In the genomic region with DNA sequence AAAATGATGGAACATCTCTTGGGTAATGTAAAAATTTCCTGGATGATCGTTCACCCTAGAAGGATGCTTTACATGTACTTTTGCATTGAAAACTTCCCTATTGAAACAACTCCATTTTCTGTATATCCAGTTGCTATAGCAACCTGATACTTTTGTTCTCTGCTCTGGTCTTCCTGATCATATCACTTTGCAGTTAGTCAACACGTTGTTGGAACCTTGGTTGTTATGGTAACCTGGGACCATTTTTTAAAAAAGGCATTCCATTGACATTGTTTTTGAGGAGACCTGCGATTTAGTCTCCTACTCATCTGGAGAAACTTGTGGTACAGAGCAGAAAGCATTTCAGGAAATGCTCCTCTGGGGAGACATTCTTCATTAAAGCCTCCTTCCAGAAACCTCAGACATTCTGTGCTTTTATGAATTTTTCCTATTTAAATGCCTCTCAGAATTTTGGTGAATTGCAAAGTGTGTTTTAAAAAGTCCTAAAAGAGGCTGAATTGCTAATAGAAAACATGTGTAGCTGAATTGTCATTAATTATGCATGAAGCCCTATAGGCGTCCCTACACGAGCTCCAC, we compare ENCODE assay signal across 19 cellular contexts.
"Had no signal": no experiment of that assay in that cellular context is flagged by ENCODE, and none has a peak within 500 bp of the region (broad histone marks: within the 10 kb centered on the region; RNA-seq: fewer than 3 reads in every experiment).

No MANE protein-coding gene starts in this region.

- H3K36me3 Mint-ChIP-seq: immature natural killer cell; naive thymus-derived CD8-positive, alpha-beta T cell had no signal

- H3K27ac Mint-ChIP-seq: activated CD4-positive, alpha-beta T cell treated with anti-CD3 and anti-CD28 coated beads, Interleukin-2, amount 10 ng/mL, durations not matched to agents 7 days and 5 days; activated naive CD4-positive, alpha-beta T cell treated with anti-CD3 and anti-CD28 coated beads for 36 hours; activated T-helper 17 cell treated with anti-CD3 and anti-CD28 coated beads, Interleukin-2, amount 50 U/mL, for 72 hours; immature natural killer cell; naive thymus-derived CD8-positive, alpha-beta T cell; T-helper 1 cell treated with Interleukin-12 subunit alpha and Interleukin-12 subunit beta and Interleukin-4 antibody, amounts not matched to agents 30 μg/mL and 1 μg/mL, for 36 hours had no signal

- H3K4me1 ChIP-seq: suprapubic skin, upper lobe of left lung had no signal

- H3K27ac ChIP-seq: coronary artery, epithelial cell of prostate, gastroesophageal sphincter, ovary, suprapubic skin, upper lobe of left lung had no signal

- H3K4me3 ChIP-seq: coronary artery, gastroesophageal sphincter, lung, ovary, suprapubic skin, upper lobe of left lung had no signal

- DNase-seq: activated CD4-positive, alpha-beta T cell treated with anti-CD3 and anti-CD28 coated beads, Interleukin-2, amount 10 ng/mL, durations not matched to agents 7 days and 5 days; activated CD4-positive, CD25-positive, alpha-beta regulatory T cell; activated naive CD4-positive, alpha-beta T cell treated with anti-CD3 and anti-CD28 coated beads for 36 hours; activated T-cell treated with anti-CD3 and anti-CD28 coated beads for 4 hours; effector CD8-positive, alpha-beta T cell; immature natural killer cell; naive thymus-derived CD8-positive, alpha-beta T cell; ovary; stimulated activated CD4-positive, alpha-beta T cell treated with anti-CD3 and anti-CD28 coated beads, Interleukin-12 subunit alpha, Interleukin-12 subunit beta, amount 100 ng/mL, for 4 hours; stimulated activated CD4-positive, alpha-beta T cell treated with anti-CD3 and anti-CD28 coated beads, Interleukin-2, amount 100 ng/mL, for 48 hours; stimulated activated naive CD4-positive, alpha-beta T cell treated with Interleukin-2 at 50 U/mL for 16 hours; upper lobe of left lung had no signal

- H3K9me3 Mint-ChIP-seq: activated CD4-positive, alpha-beta T cell treated with anti-CD3 and anti-CD28 coated beads, Interleukin-2, amount 10 ng/mL, durations not matched to agents 7 days and 5 days; activated T-helper 17 cell treated with anti-CD3 and anti-CD28 coated beads, Interleukin-2, amount 50 U/mL, for 72 hours; T-helper 1 cell treated with Interleukin-12 subunit alpha and Interleukin-12 subunit beta and Interleukin-4 antibody, amounts not matched to agents 30 μg/mL and 1 μg/mL, for 36 hours had no signal

- H3K9me3 ChIP-seq: gastroesophageal sphincter, ovary, suprapubic skin, upper lobe of left lung had no signal

- H3K36me3 ChIP-seq: gastroesophageal sphincter, ovary, suprapubic skin, upper lobe of left lung had no signal

- H3K27me3 Mint-ChIP-seq: activated CD4-positive, alpha-beta T cell treated with anti-CD3 and anti-CD28 coated beads, Interleukin-2, amount 10 ng/mL, durations not matched to agents 7 days and 5 days had no signal

- H3K27me3 ChIP-seq: gastroesophageal sphincter, ovary, suprapubic skin, upper lobe of left lung had no signal

- ATAC-seq: activated T-helper 17 cell treated with anti-CD3 and anti-CD28 coated beads, Interleukin-2, amount 50 U/mL, for 72 hours; gastroesophageal sphincter; naive thymus-derived CD8-positive, alpha-beta T cell had no signal

- H3K4me3 Mint-ChIP-seq: activated CD4-positive, alpha-beta T cell treated with anti-CD3 and anti-CD28 coated beads, Interleukin-2, amount 10 ng/mL, durations not matched to agents 7 days and 5 days; activated naive CD4-positive, alpha-beta T cell treated with anti-CD3 and anti-CD28 coated beads for 36 hours; activated T-helper 17 cell treated with anti-CD3 and anti-CD28 coated beads, Interleukin-2, amount 50 U/mL, for 72 hours; immature natural killer cell; naive thymus-derived CD8-positive, alpha-beta T cell; T-helper 1 cell treated with Interleukin-12 subunit alpha and Interleukin-12 subunit beta and Interleukin-4 antibody, amounts not matched to agents 30 μg/mL and 1 μg/mL, for 36 hours had no signal

- H3K4me1 Mint-ChIP-seq: activated CD4-positive, alpha-beta T cell treated with anti-CD3 and anti-CD28 coated beads, Interleukin-2, amount 10 ng/mL, durations not matched to agents 7 days and 5 days; activated T-helper 17 cell treated with anti-CD3 and anti-CD28 coated beads, Interleukin-2, amount 50 U/mL, for 72 hours; immature natural killer cell had no signal
